29 cellular contexts compared by ENCODE assay signal in genomic region chr5:116516021-116516420, GRCh38. TPM values are rescaled to one million over a fixed set of nuclear protein-coding genes. Genes with fewer than 3 reads are reported as not detected.
DNase-seq lines count a peak whose midpoint lies in the region; ATAC-seq, FAIRE-seq and TF ChIP-seq lines count a peak whose summit lies in the region.
"Had no signal": no experiment of that assay in that cellular context is flagged by ENCODE, and none has a peak within 500 bp of the region (broad histone marks: within the 10 kb centered on the region; RNA-seq: fewer than 3 reads in every experiment).

No MANE protein-coding gene starts in this region.

- peak; percentile 9 for FAIRE-seq in GM12892 (lab: Jason Lieb, UNC)
- FAIRE-seq: A204.1, GM12878, HTR-8/SVneo, K562 had no signal

- TF ChIP-seq CTCF in WTC11 (IDR thresholded peaks at IDR 0.05) (no peak), progenitor cell of endocrine pancreas (IDR thresholded peaks at IDR 0.05; ENCODE audit: unreplicated experiment) (no peak)

- intact Hi-C loops in CD4-positive, alpha-beta memory T cell (cut with micrococcal nuclease), result no loop called here

- no peaks in the 10 kb centered on the region for H3K27me3 Mint-ChIP-seq in WTC11 (ENCODE audit: low read depth)
- H3K27me3 Mint-ChIP-seq in progenitor cell of endocrine pancreas, result no peaks in the 10 kb centered on the region
- no peaks in the 10 kb centered on the region for H3K27me3 Mint-ChIP-seq in CD4-positive, alpha-beta memory T cell

- TF ChIP-seq POLR2A in GM12892 (IDR thresholded peaks at IDR 0.05; ENCODE audit: low read depth, low read length), result no peak

- H3K9me3 ChIP-seq in iPS-15b (ENCODE audit: control insufficient read depth, insufficient read depth, low read length), result no peaks in the 10 kb centered on the region
- no peaks in the 10 kb centered on the region for H3K9me3 ChIP-seq in CD4-positive, alpha-beta memory T cell (ENCODE audit: control insufficient read depth in 1 of 2, low read length in 2 of 2)
- H3K9me3 ChIP-seq: Caco-2, SJSA1 had no signal

- H3K4me3 Mint-ChIP-seq in WTC11 (no peak overlapping the region), progenitor cell of endocrine pancreas (ENCODE audit: low read depth) (no peak overlapping the region)
- no peak overlapping the region for H3K4me3 Mint-ChIP-seq in CD4-positive, alpha-beta memory T cell
- H3K4me3 Mint-ChIP-seq: CD8-positive, alpha-beta T cell; H9 had no signal

- no peaks in the 10 kb centered on the region for H3K36me3 ChIP-seq in iPS-15b (ENCODE audit: control insufficient read depth, insufficient read depth, low read length)
- H3K36me3 ChIP-seq in CD4-positive, alpha-beta memory T cell (ENCODE audit: insufficient read depth, low read length), result no peaks in the 10 kb centered on the region
- H3K36me3 ChIP-seq: SJSA1 had no signal

- no peak overlapping the region for H3K4me3 ChIP-seq in iPS-15b (ENCODE audit: low read depth, low read length)
- H3K4me3 ChIP-seq in CD4-positive, alpha-beta memory T cell (ENCODE audit: low read length in 2 of 2), result no peak overlapping the region
- H3K4me3 ChIP-seq: GM12878, GM23248, K562, SJSA1 had no signal

- no peaks in the 10 kb centered on the region for H3K27me3 ChIP-seq in iPS-15b (ENCODE audit: control insufficient read depth, insufficient read depth, low read length)
- no peaks in the 10 kb centered on the region for H3K27me3 ChIP-seq in CD4-positive, alpha-beta memory T cell (ENCODE audit: insufficient read depth, low read length)

- ATAC-seq in WTC11, result no peak
- no peak for ATAC-seq in GM18511 (IDR thresholded peaks at IDR 0.05; ENCODE audit: unreplicated experiment)
- ATAC-seq in HG02870 (IDR thresholded peaks at IDR 0.05; ENCODE audit: unreplicated experiment), result no peak
- ATAC-seq in GM21619 (IDR thresholded peaks at IDR 0.05; ENCODE audit: unreplicated experiment), result no peak
- ATAC-seq: CD8-positive, alpha-beta T cell; GM12878; K562; Right ventricle myocardium inferior had no signal

- H3K4me1 Mint-ChIP-seq in WTC11, result peaks cover 98% of the 10 kb centered on the region
- H3K4me1 Mint-ChIP-seq in progenitor cell of endocrine pancreas (ENCODE audit: low read depth), result peaks cover 43% of the 10 kb centered on the region
- H3K4me1 Mint-ChIP-seq in CD4-positive, alpha-beta memory T cell, result no peaks in the 10 kb centered on the region

- H3K36me3 Mint-ChIP-seq in WTC11 (peaks cover 3% of the 10 kb centered on the region; the same call in 1 of the 2 replicates), progenitor cell of endocrine pancreas (ENCODE audit: insufficient read depth) (peaks cover 5% of the 10 kb centered on the region)
- H3K36me3 Mint-ChIP-seq in CD4-positive, alpha-beta memory T cell, result peaks cover 0 to 12% of the 10 kb centered on the region in 2 donors

- CTCF ChIA-PET in WTC11 (lab: Charles Lee), result interaction anchor here (0.7 kb wide), 1 partner anchor 13 kb away, joined by 3 read pairs; no protein-coding TSS in a partner anchor
- CTCF ChIA-PET in CD4-positive, alpha-beta memory T cell (lab: Charles Lee; ENCODE audit: partially characterized antibody), result no interaction called here

- peak overlapping the region; percentile 58; the same call in 1 of the 2 replicates for H3K27ac Mint-ChIP-seq in WTC11
- H3K27ac Mint-ChIP-seq in progenitor cell of endocrine pancreas, result peak overlapping the region; percentile 10
- no peak overlapping the region for H3K27ac Mint-ChIP-seq in CD4-positive, alpha-beta memory T cell
- H3K27ac Mint-ChIP-seq: CD8-positive, alpha-beta T cell had no signal

- POLR2A ChIA-PET in WTC11 (lab: Charles Lee), result no interaction called here
- POLR2A ChIA-PET in CD4-positive, alpha-beta memory T cell (lab: Charles Lee; ENCODE audit: partially characterized antibody), result no interaction called here

- no peak overlapping the region for H3K27ac ChIP-seq in CD4-positive, alpha-beta memory T cell (ENCODE audit: low read depth, low read length)
- H3K27ac ChIP-seq: GM23248, SJSA1 had no signal

- no peak for DNase-seq in GM12892 (ENCODE audit: insufficient read length)
- no peak for DNase-seq in WTC11 (ENCODE audit: low spot score)
- DNase-seq in progenitor cell of endocrine pancreas (ENCODE audit: low spot score, unreplicated experiment), result no peak
- no peak for DNase-seq in CD4-positive, alpha-beta memory T cell
- DNase-seq: C1 segment of cervical spinal cord; Caco-2; CD8-positive, alpha-beta T cell; DMS 273 treated with DMSO at 0.1 percent for 48 hours; DMS79; EL; GDM1; GM23248; H9; Kasumi-1; NCI-H1105; NCI-H1436 treated with DMSO at 0.1 percent for 48 hours; NCI-H2029; NCI-H526 treated with DMSO at 0.1 percent for 48 hours had no signal

- H3K9ac ChIP-seq in iPS-15b (ENCODE audit: low read depth, low read length), result peak overlapping the region; percentile 48
- H3K9ac ChIP-seq: GM23248 had no signal

- peaks cover 42% of the 10 kb centered on the region for H3K4me1 ChIP-seq in iPS-15b (ENCODE audit: control insufficient read depth, insufficient read depth, low read length)
- no peaks in the 10 kb centered on the region for H3K4me1 ChIP-seq in CD4-positive, alpha-beta memory T cell (ENCODE audit: insufficient read depth, low read length)
- H3K4me1 ChIP-seq: SJSA1 had no signal

- H3K9me3 Mint-ChIP-seq in WTC11 (no peaks in the 10 kb centered on the region), progenitor cell of endocrine pancreas (ENCODE audit: low read depth) (no peaks in the 10 kb centered on the region)
- peaks cover 0 to 8% (median under 1%) of the 10 kb centered on the region in 8 donors for H3K9me3 Mint-ChIP-seq in CD4-positive, alpha-beta memory T cell
- H3K9me3 Mint-ChIP-seq: CD8-positive, alpha-beta T cell; H9 had no signal

TF ChIP-seq in WTC11, 78 proteins besides CTCF, POLR2A, EP300 and RAD21 (continues in another document):
- TF ChIP-seq IRF2 (CRISPR knock-in tag; IDR thresholded peaks at IDR 0.05; ENCODE audit: borderline replicate concordance, low read depth) (no peak), USF2 (CRISPR knock-in tag; IDR thresholded peaks at IDR 0.05) (no peak), CREM (CRISPR knock-in tag; IDR thresholded peaks at IDR 0.05) (no peak), FOXJ3 (CRISPR knock-in tag; IDR thresholded peaks at IDR 0.05; ENCODE audit: borderline replicate concordance) (no peak), NFATC4 (CRISPR knock-in tag; IDR thresholded peaks at IDR 0.05) (no peak), SMAD4 (CRISPR knock-in tag; IDR thresholded peaks at IDR 0.05) (no peak), ESRRA (CRISPR knock-in tag; IDR thresholded peaks at IDR 0.05; ENCODE audit: borderline replicate concordance) (no peak), PRDM15 (CRISPR knock-in tag; IDR thresholded peaks at IDR 0.05) (no peak), E2F5 (CRISPR knock-in tag; IDR thresholded peaks at IDR 0.05) (no peak), MYBL2 (CRISPR knock-in tag; IDR thresholded peaks at IDR 0.05) (no peak), MXD4 (CRISPR knock-in tag; IDR thresholded peaks at IDR 0.05; ENCODE audit: borderline replicate concordance) (no peak), GTF2I (CRISPR knock-in tag; conservative IDR thresholded peaks at IDR 0.05) (no peak), ATF3 (CRISPR knock-in tag; conservative IDR thresholded peaks at IDR 0.05) (no peak)

RNA-seq across cellular contexts. Expression of gene SEMA6A, which starts 58.6 kb away (rescaled TPM):
- polyA plus RNA-seq in GM12892 (2012; ENCODE audit: missing spikeins), result 10.0 TPM
- total RNA-seq in WTC11 (2021) (336 to 406 TPM (median 357 TPM) in 3 replicates), progenitor cell of endocrine pancreas (89.9 and 105 TPM in 2 replicates)
- total RNA-seq in CD4-positive, alpha-beta memory T cell, result not detected
- 1 to 10 TPM in 1 of 2 donors, under 1 TPM in 1; 0.20 to 1.2 TPM for polyA plus RNA-seq in CD4-positive, alpha-beta memory T cell
- total RNA-seq: CD8-positive, alpha-beta T cell; M059J had no signal

Comparison
In these comparisons a context has a peak if more than half of its experiments do, and no peak if none do; other contexts are left out.
1. H3K27ac Mint-ChIP-seq: peak in WTC11 (single experiment) and progenitor cell of endocrine pancreas (single experiment); none in CD4-positive, alpha-beta memory T cell (0 of 7).
2. RNA of gene SEMA6A, which starts 58.6 kb away (total RNA-seq): 336 to 406 TPM in WTC11 and 89.9 to 105 TPM in progenitor cell of endocrine pancreas; not detected in CD4-positive, alpha-beta memory T cell; every median in the first group is over 10 times any median in the second.